8 cellular contexts compared by ENCODE assay signal in genomic region chr2:111659361-111660281, GRCh38.
DNase-seq lines count a peak whose midpoint lies in the region; ATAC-seq and TF ChIP-seq lines count a peak whose summit lies in the region.

No MANE protein-coding gene starts in this region.

- no peaks in the 10 kb centered on the region for H3K9me3 ChIP-seq in BLaER1 treated with 17β-estradiol and CSF1 and Interleukin-3, amounts not matched to agents 10 nM and 100 nM (replicated peaks in 1 of 11)
- no peaks in the 10 kb centered on the region for H3K9me3 ChIP-seq in mucosa of descending colon

- H3K9ac ChIP-seq in BLaER1 treated with 17β-estradiol and CSF1 and Interleukin-3, amounts not matched to agents 10 nM and 100 nM = peak overlapping the region in 5 of 11 experiments; percentile 9 to 59 (median 21); a peak in 4 of 22 replicates

- no peak for TF ChIP-seq CTCF in mucosa of descending colon (IDR thresholded peaks at IDR 0.05)

- H3K4me3 ChIP-seq in BLaER1 treated with 17β-estradiol and CSF1 and Interleukin-3, amounts not matched to agents 10 nM and 100 nM = no peak overlapping the region
- H3K4me3 ChIP-seq in mucosa of descending colon = no peak overlapping the region

- H4K20me1 ChIP-seq in BLaER1 treated with 17β-estradiol and CSF1 and Interleukin-3, amounts not matched to agents 10 nM and 100 nM = no peaks in the 10 kb centered on the region

- ATAC-seq in mucosa of descending colon = peak; percentile 86
- no peak for ATAC-seq in GM19452 (IDR thresholded peaks at IDR 0.05; ENCODE audit: unreplicated experiment)
- ATAC-seq in stimulated activated naive CD8-positive, alpha-beta T cell treated with anti-CD3 and anti-CD28 coated beads, Interleukin-15, amount 100 ng/mL, for 72 hours = no peak
- ATAC-seq in GM21529 (IDR thresholded peaks at IDR 0.05; ENCODE audit: unreplicated experiment) = no peak

- intact Hi-C loops in mucosa of descending colon (cut with DNase I, micrococcal nuclease) = no loop called here

- no peak overlapping the region for H3K27ac Mint-ChIP-seq in stimulated activated naive CD8-positive, alpha-beta T cell treated with anti-CD3 and anti-CD28 coated beads, Interleukin-15, amount 100 ng/mL, for 72 hours

- H3K27ac ChIP-seq in BLaER1 treated with 17β-estradiol and CSF1 and Interleukin-3, amounts not matched to agents 10 nM and 100 nM = peak overlapping the region in 10 of 11 experiments; percentile 46 to 79 (median 60); a peak in 19 of 22 replicates

- peak overlapping the region; percentile 43 to 82 (median 70) for H3K4me2 ChIP-seq in BLaER1 treated with 17β-estradiol and CSF1 and Interleukin-3, amounts not matched to agents 10 nM and 100 nM

- H3K27me3 ChIP-seq in BLaER1 treated with 17β-estradiol and CSF1 and Interleukin-3, amounts not matched to agents 10 nM and 100 nM = no peaks in the 10 kb centered on the region

- peaks cover 8% of the 10 kb centered on the region for H3K4me1 Mint-ChIP-seq in stimulated activated naive CD8-positive, alpha-beta T cell treated with anti-CD3 and anti-CD28 coated beads, Interleukin-15, amount 100 ng/mL, for 72 hours

- H3K9me3 Mint-ChIP-seq in stimulated activated naive CD8-positive, alpha-beta T cell treated with anti-CD3 and anti-CD28 coated beads, Interleukin-15, amount 100 ng/mL, for 72 hours = no peaks in the 10 kb centered on the region

- H3K4me1 ChIP-seq in BLaER1 treated with 17β-estradiol and CSF1 and Interleukin-3, amounts not matched to agents 10 nM and 100 nM = peaks cover 33 to 47% (median 41%) of the 10 kb centered on the region in 10 experiments
- H3K4me1 ChIP-seq in mucosa of descending colon (ENCODE audit: low read depth) = peaks cover 9% of the 10 kb centered on the region

- DNase-seq in NCI-H2196 treated with DMSO at 0.1 percent for 48 hours (lab: John Stamatoyannopoulos, UW; ENCODE audit: unreplicated experiment) (peak; percentile 66), dedifferentiated amniotic fluid mesenchymal stem cell (ENCODE audit: extremely low spot score) (peak; percentile 77), mucosa of descending colon (peak; percentile 49 to 70 (median 50)), activated gamma-delta T cell (lab: John Stamatoyannopoulos, UW) (no peak)
- DNase-seq in stimulated activated naive CD8-positive, alpha-beta T cell treated with anti-CD3 and anti-CD28 coated beads, Interleukin-15, amount 100 ng/mL, for 72 hours = no peak

- no peaks in the 10 kb centered on the region for H3K27me3 Mint-ChIP-seq in stimulated activated naive CD8-positive, alpha-beta T cell treated with anti-CD3 and anti-CD28 coated beads, Interleukin-15, amount 100 ng/mL, for 72 hours

- no peak overlapping the region for H3K4me3 Mint-ChIP-seq in stimulated activated naive CD8-positive, alpha-beta T cell treated with anti-CD3 and anti-CD28 coated beads, Interleukin-15, amount 100 ng/mL, for 72 hours

- H3K36me3 ChIP-seq in BLaER1 treated with 17β-estradiol and CSF1 and Interleukin-3, amounts not matched to agents 10 nM and 100 nM = no peaks in the 10 kb centered on the region
- no peaks in the 10 kb centered on the region for H3K36me3 ChIP-seq in mucosa of descending colon (ENCODE audit: low read depth)

Comparison
In these comparisons a context has a peak if more than half of its experiments do, and no peak if none do; other contexts are left out.
1. DNase-seq: peak in NCI-H2196 treated with DMSO at 0.1 percent for 48 hours (single experiment), dedifferentiated amniotic fluid mesenchymal stem cell (single experiment) and mucosa of descending colon (3 of 3); none in activated gamma-delta T cell (single experiment) and stimulated activated naive CD8-positive, alpha-beta T cell treated with anti-CD3 and anti-CD28 coated beads, Interleukin-15, amount 100 ng/mL, for 72 hours (0 of 2).